1 cellular context compared by ENCODE assay signal in the genomic region with DNA sequence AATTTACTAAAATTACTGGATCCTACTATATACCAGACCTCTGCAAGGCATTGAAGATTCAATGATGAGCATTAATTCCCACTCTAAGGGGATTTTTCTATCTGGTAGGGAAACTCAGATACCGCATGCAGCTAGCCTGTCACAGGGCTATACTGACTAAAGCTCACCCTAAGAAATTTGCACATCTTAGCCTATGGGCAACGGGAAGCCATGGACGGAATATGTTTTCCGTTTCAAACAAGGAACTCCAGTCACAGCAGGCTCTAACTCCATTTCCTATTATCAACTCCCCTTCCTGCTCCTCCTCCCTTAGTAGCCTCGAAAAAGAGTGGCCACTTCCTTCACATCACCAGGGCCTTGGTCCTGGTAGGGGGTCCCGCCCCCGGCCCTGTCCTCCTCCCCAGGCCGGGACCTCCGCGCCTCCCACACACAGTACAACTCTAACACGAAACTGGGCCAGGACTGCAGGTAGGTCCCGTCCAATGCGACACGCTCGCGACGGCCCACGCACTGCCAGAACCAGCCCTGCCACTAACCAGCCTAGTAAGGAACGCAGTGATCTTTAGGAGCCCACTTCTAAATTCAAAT.
TF ChIP-seq lines count a peak whose summit lies in the region.

No MANE protein-coding gene starts in this region.

TF ChIP-seq in K562, 482 proteins besides CTCF, POLR2A, EP300 and RAD21 (continued from another document):
- TF ChIP-seq, protein P1, sequence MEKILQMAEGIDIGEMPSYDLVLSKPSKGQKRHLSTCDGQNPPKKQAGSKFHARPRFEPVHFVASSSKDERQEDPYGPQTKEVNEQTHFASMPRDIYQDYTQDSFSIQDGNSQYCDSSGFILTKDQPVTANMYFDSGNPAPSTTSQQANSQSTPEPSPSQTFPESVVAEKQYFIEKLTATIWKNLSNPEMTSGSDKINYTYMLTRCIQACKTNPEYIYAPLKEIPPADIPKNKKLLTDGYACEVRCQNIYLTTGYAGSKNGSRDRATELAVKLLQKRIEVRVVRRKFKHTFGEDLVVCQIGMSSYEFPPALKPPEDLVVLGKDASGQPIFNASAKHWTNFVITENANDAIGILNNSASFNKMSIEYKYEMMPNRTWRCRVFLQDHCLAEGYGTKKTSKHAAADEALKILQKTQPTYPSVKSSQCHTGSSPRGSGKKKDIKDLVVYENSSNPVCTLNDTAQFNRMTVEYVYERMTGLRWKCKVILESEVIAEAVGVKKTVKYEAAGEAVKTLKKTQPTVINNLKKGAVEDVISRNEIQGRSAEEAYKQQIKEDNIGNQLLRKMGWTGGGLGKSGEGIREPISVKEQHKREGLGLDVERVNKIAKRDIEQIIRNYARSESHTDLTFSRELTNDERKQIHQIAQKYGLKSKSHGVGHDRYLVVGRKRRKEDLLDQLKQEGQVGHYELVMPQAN (IDR thresholded peaks at IDR 0.05; ENCODE audit: borderline replicate concordance): 0 out of 2 replicates have a peak, but pooled peaks have one; percentile 22
- TF ChIP-seq PHF21A (IDR thresholded peaks at IDR 0.05; ENCODE audit: borderline replicate concordance, low read depth): no peak
- TF ChIP-seq THRAP3 (IDR thresholded peaks at IDR 0.05; ENCODE audit: borderline replicate concordance): 0 out of 2 replicates have a peak, but pooled peaks have one; percentile 66
- peak; percentile 19; the same call in 1 of the 2 replicates for TF ChIP-seq PYGO2 (tag; IDR thresholded peaks at IDR 0.05)
- peak; percentile 35 for TF ChIP-seq SAP30 (IDR thresholded peaks at IDR 0.05; ENCODE audit: borderline replicate concordance, insufficient read depth, low read depth, low read length, poor library complexity, severe bottlenecking)
- TF ChIP-seq, protein P2, sequence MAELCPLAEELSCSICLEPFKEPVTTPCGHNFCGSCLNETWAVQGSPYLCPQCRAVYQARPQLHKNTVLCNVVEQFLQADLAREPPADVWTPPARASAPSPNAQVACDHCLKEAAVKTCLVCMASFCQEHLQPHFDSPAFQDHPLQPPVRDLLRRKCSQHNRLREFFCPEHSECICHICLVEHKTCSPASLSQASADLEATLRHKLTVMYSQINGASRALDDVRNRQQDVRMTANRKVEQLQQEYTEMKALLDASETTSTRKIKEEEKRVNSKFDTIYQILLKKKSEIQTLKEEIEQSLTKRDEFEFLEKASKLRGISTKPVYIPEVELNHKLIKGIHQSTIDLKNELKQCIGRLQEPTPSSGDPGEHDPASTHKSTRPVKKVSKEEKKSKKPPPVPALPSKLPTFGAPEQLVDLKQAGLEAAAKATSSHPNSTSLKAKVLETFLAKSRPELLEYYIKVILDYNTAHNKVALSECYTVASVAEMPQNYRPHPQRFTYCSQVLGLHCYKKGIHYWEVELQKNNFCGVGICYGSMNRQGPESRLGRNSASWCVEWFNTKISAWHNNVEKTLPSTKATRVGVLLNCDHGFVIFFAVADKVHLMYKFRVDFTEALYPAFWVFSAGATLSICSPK (IDR thresholded peaks at IDR 0.05; ENCODE audit: borderline replicate concordance): no peak
- peak; percentile 24 for TF ChIP-seq TBP (optimal IDR thresholded peaks at IDR 0.05; ENCODE audit: low read depth, low read length)
- TF ChIP-seq, protein P3, sequence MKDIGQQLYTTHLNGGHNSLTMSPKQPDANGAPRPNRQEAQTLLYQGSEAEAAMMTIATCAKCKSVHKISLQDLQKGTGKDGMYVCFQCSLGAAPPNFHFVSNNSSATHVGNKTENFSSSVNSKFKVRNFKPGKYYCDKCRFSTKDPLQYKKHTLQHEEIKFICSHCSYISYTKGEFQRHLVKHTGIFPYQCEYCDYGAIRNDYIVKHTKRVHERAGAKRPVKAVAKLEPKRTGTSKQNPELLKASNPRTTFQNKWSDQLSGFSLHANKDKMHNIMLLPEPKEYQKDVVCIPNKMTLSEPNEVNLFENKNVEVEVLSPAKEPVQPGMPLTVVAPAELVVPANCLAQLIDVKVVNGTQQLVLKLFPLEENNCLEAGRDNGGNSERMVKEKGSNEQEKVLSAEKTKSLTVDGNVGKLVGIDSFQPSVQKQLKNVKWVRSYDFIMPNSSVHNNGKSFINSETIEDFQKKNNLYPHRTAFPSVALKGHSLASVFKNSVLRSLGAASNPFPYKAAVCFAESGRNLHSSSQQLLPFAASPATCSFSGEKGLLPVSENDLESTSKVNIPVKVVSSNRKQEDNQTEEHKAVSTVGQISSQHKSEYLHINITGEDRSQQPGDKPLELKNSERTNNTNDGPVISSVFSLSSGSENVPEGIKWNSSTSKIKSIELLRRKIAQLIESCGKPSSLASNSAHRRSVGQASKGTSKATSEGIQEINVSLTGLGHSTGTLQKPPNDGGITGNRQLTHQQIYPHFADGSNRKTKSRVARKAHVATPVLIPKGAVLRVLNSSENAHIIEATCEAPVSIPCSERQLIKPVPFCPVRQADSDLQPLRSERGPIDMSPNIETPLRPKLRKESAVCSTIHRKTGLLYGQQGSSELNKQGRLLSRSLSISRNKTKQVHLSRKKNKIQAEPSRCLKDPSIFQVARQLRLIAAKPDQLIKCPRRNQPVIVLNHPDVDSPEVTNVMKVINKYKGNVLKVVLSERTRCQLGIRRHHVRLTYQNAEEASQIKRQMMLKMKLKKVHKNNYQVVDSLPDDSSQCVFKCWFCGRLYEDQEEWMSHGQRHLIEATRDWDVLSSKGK (CRISPR knock-in tag; IDR thresholded peaks at IDR 0.05): no peak
- peak; percentile 47; the same call in 1 of the 2 replicates for TF ChIP-seq ZNF263 (CRISPR knock-in tag; IDR thresholded peaks at IDR 0.05; ENCODE audit: borderline replicate concordance)
- 0 out of 2 replicates have a peak, but pooled peaks have one; percentile 38 for TF ChIP-seq L3MBTL2 (IDR thresholded peaks at IDR 0.05)
- peak in 1 of 2 experiments; percentile 7; a peak in 1 of 4 replicates for TF ChIP-seq TBL1XR1 (IDR thresholded peaks at IDR 0.05; ENCODE audit: low read length in 2 of 2)
- no peak for TF ChIP-seq ATF7 (IDR thresholded peaks at IDR 0.05)
- peak; percentile 59 for TF ChIP-seq ZBTB7A (IDR thresholded peaks at IDR 0.05; ENCODE audit: borderline replicate concordance, control insufficient read depth, low read depth, low read length)
- TF ChIP-seq, protein P4, sequence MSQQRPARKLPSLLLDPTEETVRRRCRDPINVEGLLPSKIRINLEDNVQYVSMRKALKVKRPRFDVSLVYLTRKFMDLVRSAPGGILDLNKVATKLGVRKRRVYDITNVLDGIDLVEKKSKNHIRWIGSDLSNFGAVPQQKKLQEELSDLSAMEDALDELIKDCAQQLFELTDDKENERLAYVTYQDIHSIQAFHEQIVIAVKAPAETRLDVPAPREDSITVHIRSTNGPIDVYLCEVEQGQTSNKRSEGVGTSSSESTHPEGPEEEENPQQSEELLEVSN (IDR thresholded peaks at IDR 0.05; ENCODE audit: borderline replicate concordance in 1 of 2, extremely low read depth in 1 of 2, insufficient read depth in 1 of 2, insufficient read length in 1 of 2, low read depth in 1 of 2, low read length in 1 of 2, poor library complexity in 1 of 2, severe bottlenecking in 1 of 2): peak in 1 of 2 experiments; percentile 4
- TF ChIP-seq, protein P5, sequence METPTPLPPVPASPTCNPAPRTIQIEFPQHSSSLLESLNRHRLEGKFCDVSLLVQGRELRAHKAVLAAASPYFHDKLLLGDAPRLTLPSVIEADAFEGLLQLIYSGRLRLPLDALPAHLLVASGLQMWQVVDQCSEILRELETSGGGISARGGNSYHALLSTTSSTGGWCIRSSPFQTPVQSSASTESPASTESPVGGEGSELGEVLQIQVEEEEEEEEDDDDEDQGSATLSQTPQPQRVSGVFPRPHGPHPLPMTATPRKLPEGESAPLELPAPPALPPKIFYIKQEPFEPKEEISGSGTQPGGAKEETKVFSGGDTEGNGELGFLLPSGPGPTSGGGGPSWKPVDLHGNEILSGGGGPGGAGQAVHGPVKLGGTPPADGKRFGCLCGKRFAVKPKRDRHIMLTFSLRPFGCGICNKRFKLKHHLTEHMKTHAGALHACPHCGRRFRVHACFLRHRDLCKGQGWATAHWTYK (CRISPR knock-in tag; IDR thresholded peaks at IDR 0.05): peak; percentile 83
- TF ChIP-seq, protein P6, sequence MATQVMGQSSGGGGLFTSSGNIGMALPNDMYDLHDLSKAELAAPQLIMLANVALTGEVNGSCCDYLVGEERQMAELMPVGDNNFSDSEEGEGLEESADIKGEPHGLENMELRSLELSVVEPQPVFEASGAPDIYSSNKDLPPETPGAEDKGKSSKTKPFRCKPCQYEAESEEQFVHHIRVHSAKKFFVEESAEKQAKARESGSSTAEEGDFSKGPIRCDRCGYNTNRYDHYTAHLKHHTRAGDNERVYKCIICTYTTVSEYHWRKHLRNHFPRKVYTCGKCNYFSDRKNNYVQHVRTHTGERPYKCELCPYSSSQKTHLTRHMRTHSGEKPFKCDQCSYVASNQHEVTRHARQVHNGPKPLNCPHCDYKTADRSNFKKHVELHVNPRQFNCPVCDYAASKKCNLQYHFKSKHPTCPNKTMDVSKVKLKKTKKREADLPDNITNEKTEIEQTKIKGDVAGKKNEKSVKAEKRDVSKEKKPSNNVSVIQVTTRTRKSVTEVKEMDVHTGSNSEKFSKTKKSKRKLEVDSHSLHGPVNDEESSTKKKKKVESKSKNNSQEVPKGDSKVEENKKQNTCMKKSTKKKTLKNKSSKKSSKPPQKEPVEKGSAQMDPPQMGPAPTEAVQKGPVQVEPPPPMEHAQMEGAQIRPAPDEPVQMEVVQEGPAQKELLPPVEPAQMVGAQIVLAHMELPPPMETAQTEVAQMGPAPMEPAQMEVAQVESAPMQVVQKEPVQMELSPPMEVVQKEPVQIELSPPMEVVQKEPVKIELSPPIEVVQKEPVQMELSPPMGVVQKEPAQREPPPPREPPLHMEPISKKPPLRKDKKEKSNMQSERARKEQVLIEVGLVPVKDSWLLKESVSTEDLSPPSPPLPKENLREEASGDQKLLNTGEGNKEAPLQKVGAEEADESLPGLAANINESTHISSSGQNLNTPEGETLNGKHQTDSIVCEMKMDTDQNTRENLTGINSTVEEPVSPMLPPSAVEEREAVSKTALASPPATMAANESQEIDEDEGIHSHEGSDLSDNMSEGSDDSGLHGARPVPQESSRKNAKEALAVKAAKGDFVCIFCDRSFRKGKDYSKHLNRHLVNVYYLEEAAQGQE (CRISPR knock-in tag; IDR thresholded peaks at IDR 0.05; ENCODE audit: low read depth): 0 out of 2 replicates have a peak, but pooled peaks have one; percentile 24
- TF ChIP-seq JUN (IDR thresholded peaks at IDR 0.05; ENCODE audit: borderline replicate concordance, low read depth, low read length): no peak
- no peak for TF ChIP-seq JUN (CRISPR knock-in tag; IDR thresholded peaks at IDR 0.05; ENCODE audit: borderline replicate concordance)
- TF ChIP-seq ZNF766 (CRISPR knock-in tag; conservative IDR thresholded peaks at IDR 0.05): peak; percentile 44; the same call in 1 of the 2 replicates
- TF ChIP-seq RFX1 (IDR thresholded peaks at IDR 0.05): no peak
- TF ChIP-seq MAFG (tag; conservative IDR thresholded peaks at IDR 0.05): no peak
- peak; percentile 69; the same call in 1 of the 2 replicates for TF ChIP-seq EP400 (IDR thresholded peaks at IDR 0.05)
- TF ChIP-seq ZNF12 (CRISPR knock-in tag; IDR thresholded peaks at IDR 0.05): peak; percentile 45; the same call in 1 of the 2 replicates
- TF ChIP-seq CXXC5 (CRISPR knock-in tag; IDR thresholded peaks at IDR 0.05): no peak
- TF ChIP-seq, protein P7, sequence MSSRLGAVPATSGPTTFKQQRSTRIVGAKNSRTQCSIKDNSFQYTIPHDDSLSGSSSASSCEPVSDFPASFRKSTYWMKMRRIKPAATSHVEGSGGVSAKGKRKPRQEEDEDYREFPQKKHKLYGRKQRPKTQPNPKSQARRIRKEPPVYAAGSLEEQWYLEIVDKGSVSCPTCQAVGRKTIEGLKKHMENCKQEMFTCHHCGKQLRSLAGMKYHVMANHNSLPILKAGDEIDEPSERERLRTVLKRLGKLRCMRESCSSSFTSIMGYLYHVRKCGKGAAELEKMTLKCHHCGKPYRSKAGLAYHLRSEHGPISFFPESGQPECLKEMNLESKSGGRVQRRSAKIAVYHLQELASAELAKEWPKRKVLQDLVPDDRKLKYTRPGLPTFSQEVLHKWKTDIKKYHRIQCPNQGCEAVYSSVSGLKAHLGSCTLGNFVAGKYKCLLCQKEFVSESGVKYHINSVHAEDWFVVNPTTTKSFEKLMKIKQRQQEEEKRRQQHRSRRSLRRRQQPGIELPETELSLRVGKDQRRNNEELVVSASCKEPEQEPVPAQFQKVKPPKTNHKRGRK (tag; IDR thresholded peaks at IDR 0.05): no peak
- peak; percentile 45; the same call in 1 of the 2 replicates for TF ChIP-seq SMARCA4 (IDR thresholded peaks at IDR 0.05)
- no peak; the same call in 1 of the 2 replicates for TF ChIP-seq SIN3B (IDR thresholded peaks at IDR 0.05; ENCODE audit: low read depth)
- TF ChIP-seq FOXJ3 (CRISPR knock-in tag; IDR thresholded peaks at IDR 0.05): no peak
- TF ChIP-seq PHB (CRISPR knock-in tag; IDR thresholded peaks at IDR 0.05): 0 out of 2 replicates have a peak, but pooled peaks have one; percentile 18
- no peak for TF ChIP-seq ZNF282 (CRISPR knock-in tag; IDR thresholded peaks at IDR 0.05)
- TF ChIP-seq, protein P8, sequence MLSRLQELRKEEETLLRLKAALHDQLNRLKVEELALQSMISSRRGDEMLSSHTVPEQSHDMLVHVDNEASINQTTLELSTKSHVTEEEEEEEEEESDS (CRISPR knock-in tag; IDR thresholded peaks at IDR 0.05): no peak
- TF ChIP-seq, protein P9, sequence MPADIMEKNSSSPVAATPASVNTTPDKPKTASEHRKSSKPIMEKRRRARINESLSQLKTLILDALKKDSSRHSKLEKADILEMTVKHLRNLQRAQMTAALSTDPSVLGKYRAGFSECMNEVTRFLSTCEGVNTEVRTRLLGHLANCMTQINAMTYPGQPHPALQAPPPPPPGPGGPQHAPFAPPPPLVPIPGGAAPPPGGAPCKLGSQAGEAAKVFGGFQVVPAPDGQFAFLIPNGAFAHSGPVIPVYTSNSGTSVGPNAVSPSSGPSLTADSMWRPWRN (IDR thresholded peaks at IDR 0.05; ENCODE audit: low read depth): 0 out of 2 replicates have a peak, but pooled peaks have one; percentile 20
- no peak for TF ChIP-seq ZNF124 (CRISPR knock-in tag; IDR thresholded peaks at IDR 0.05)
- TF ChIP-seq MTA2 (IDR thresholded peaks at IDR 0.05; ENCODE audit: low read depth): no peak
- TF ChIP-seq KDM4B (IDR thresholded peaks at IDR 0.05; ENCODE audit: borderline replicate concordance in 2 of 2, low read depth in 1 of 2): 0 out of 4 replicates have a peak, but pooled peaks of 1 of the 2 experiments have one; percentile 13
- TF ChIP-seq, protein P10, sequence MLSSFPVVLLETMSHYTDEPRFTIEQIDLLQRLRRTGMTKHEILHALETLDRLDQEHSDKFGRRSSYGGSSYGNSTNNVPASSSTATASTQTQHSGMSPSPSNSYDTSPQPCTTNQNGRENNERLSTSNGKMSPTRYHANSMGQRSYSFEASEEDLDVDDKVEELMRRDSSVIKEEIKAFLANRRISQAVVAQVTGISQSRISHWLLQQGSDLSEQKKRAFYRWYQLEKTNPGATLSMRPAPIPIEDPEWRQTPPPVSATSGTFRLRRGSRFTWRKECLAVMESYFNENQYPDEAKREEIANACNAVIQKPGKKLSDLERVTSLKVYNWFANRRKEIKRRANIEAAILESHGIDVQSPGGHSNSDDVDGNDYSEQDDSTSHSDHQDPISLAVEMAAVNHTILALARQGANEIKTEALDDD (IDR thresholded peaks at IDR 0.05): peak; percentile 56; the same call in 1 of the 2 replicates
